10 cellular contexts compared by ENCODE assay signal in genomic region chr7:137343483-137343841, GRCh38. TPM values are rescaled to one million over a fixed set of nuclear protein-coding genes. Genes with fewer than 3 reads are reported as not detected.
DNase-seq lines count a peak whose midpoint lies in the region; ATAC-seq, FAIRE-seq and TF ChIP-seq lines count a peak whose summit lies in the region.
"Had no signal": no experiment of that assay in that cellular context is flagged by ENCODE, and none has a peak within 500 bp of the region (broad histone marks: within the 10 kb centered on the region; RNA-seq: fewer than 3 reads in every experiment).

A gene with protein sequence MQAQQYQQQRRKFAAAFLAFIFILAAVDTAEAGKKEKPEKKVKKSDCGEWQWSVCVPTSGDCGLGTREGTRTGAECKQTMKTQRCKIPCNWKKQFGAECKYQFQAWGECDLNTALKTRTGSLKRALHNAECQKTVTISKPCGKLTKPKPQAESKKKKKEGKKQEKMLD (minus strand): TSS chr7:137343733. CDS start chr7:137254973, 88,760 bp downstream.

- no peak within 1 kb of the TSS for H3K27ac Mint-ChIP-seq in CD4-positive, alpha-beta T cell

- H3K9me3 ChIP-seq in ES-I3 (ENCODE audit: control insufficient read depth, insufficient read depth, low read length) (no peaks in the 10 kb centered on the region), SJSA1 (replicated peaks) (no peaks in the 10 kb centered on the region)
- no peaks in the 10 kb centered on the region for H3K9me3 ChIP-seq in CD4-positive, alpha-beta T cell (ENCODE audit: control insufficient read depth, low read length)

- H3K9me3 Mint-ChIP-seq in CD4-positive, alpha-beta T cell: peaks cover 2% of the 10 kb centered on the region

- H3K4me1 Mint-ChIP-seq in CD4-positive, alpha-beta T cell (ENCODE audit: low read depth): no peaks in the 10 kb centered on the region

- H3K27me3 ChIP-seq in SJSA1 (replicated peaks): no peaks in the 10 kb centered on the region
- no peaks in the 10 kb centered on the region for H3K27me3 ChIP-seq in CD4-positive, alpha-beta T cell (ENCODE audit: control insufficient read depth, insufficient read depth, low read length)

- TF ChIP-seq CTCF in CD4-positive, alpha-beta T cell (IDR thresholded peaks at IDR 0.05): no peak

- no peak within 1 kb of the TSS for H3K27ac ChIP-seq in SJSA1
- H3K27ac ChIP-seq in CD4-positive, alpha-beta T cell (ENCODE audit: low read depth, low read length): no peak within 1 kb of the TSS

- no peaks in the 10 kb centered on the region for H3K36me3 Mint-ChIP-seq in CD4-positive, alpha-beta T cell (ENCODE audit: low read depth)

- peak within 1 kb of the TSS; percentile 59 for H3K9ac ChIP-seq in ES-I3 (ENCODE audit: low read depth, low read length)

- peaks cover 14% of the 10 kb centered on the region for H3K27me3 Mint-ChIP-seq in CD4-positive, alpha-beta T cell

- H3K4me3 ChIP-seq in SJSA1: peak within 1 kb of the TSS; percentile 39

- H3K36me3 ChIP-seq in ES-I3 (ENCODE audit: insufficient read depth, low read length) (no peaks in the 10 kb centered on the region), SJSA1 (no peaks in the 10 kb centered on the region)

- intact Hi-C loops in CD4-positive, alpha-beta T cell (cut with DNase I, micrococcal nuclease): no loop called here

- no peak for ATAC-seq in CD4-positive, alpha-beta T cell (ENCODE audit: poor library complexity)
- ATAC-seq: HCT116 had no signal

- H3K4me3 Mint-ChIP-seq in CD4-positive, alpha-beta T cell: no peak within 1 kb of the TSS

- POLR2A ChIA-PET in CD4-positive, alpha-beta T cell (lab: Charles Lee): no interaction called here

- FAIRE-seq in frontal cortex (lab: Jason Lieb, UNC): no peak
- FAIRE-seq: endometrium had no signal

- DNase-seq in SJSA1 (ENCODE audit: low read depth in 1 of 2, low spot score in 2 of 2): peak; percentile 63 to 73
- DNase-seq in frontal cortex (ENCODE audit: low spot score in 2 of 2): peak in 1 of 2 donors; percentile 23
- peak; percentile 73 for DNase-seq in occipital lobe (lab: John Stamatoyannopoulos, UW)
- no peak for DNase-seq in activated CD8-positive, alpha-beta memory T cell treated with anti-CD3 and anti-CD28 coated beads, Interleukin-2, amount 50 U/mL, for 4 hours
- no peak for DNase-seq in activated effector memory CD4-positive, alpha-beta T cell treated with anti-CD3 and anti-CD28 coated beads, Interleukin-2, amount 50 U/mL, for 16 hours
- no peak for DNase-seq in DMS 273 treated with DMSO at 0.1 percent for 48 hours (lab: John Stamatoyannopoulos, UW)
- no peak for DNase-seq in CD4-positive, alpha-beta T cell

- CTCF ChIA-PET in CD4-positive, alpha-beta T cell (lab: Charles Lee): no interaction called here

- H3K4me1 ChIP-seq in ES-I3 (ENCODE audit: insufficient read depth, low read length) (peaks cover 15% of the 10 kb centered on the region), SJSA1 (replicated peaks) (peaks cover 9% of the 10 kb centered on the region)

RNA-seq across cellular contexts. Expression of the gene that starts here (rescaled TPM):
- total RNA-seq in SJSA1 (2014; rRNA removed; shearing (Covaris generic)): 56.7 and 70.6 TPM in 2 replicates
- total RNA-seq in frontal cortex (154 TPM), occipital lobe (182 TPM)
- total RNA-seq in CD4-positive, alpha-beta T cell: not detected

Comparison
In these comparisons a context has a peak if more than half of its experiments do, and no peak if none do; other contexts are left out.
1. RNA of the gene that starts here (total RNA-seq): 182 TPM in occipital lobe (single experiment), 154 TPM in frontal cortex (single experiment) and 56.7 to 70.6 TPM in SJSA1; not detected in CD4-positive, alpha-beta T cell; every median in the first group is over 10 times any median in the second.
2. DNase-seq: peak in SJSA1 (2 of 2) and occipital lobe (single experiment); none in activated CD8-positive, alpha-beta memory T cell treated with anti-CD3 and anti-CD28 coated beads, Interleukin-2, amount 50 U/mL, for 4 hours (single experiment), activated effector memory CD4-positive, alpha-beta T cell treated with anti-CD3 and anti-CD28 coated beads, Interleukin-2, amount 50 U/mL, for 16 hours (single experiment), DMS 273 treated with DMSO at 0.1 percent for 48 hours (single experiment) and CD4-positive, alpha-beta T cell (0 of 10).